ENCODE assay signal across 7 cellular contexts in genomic region chr12:27142102-27142721, GRCh38. TPM values are rescaled to one million over a fixed set of nuclear protein-coding genes. Genes with fewer than 3 reads are reported as not detected.
DNase-seq lines count a peak whose midpoint lies in the region; ATAC-seq and TF ChIP-seq lines count a peak whose summit lies in the region.

No MANE protein-coding gene starts in this region.

- H3K27me3 ChIP-seq in PC-3 (ENCODE audit: low read length) (no peaks in the 10 kb centered on the region), adrenal gland (no peaks in the 10 kb centered on the region), heart right ventricle (no peaks in the 10 kb centered on the region)

- H3K27ac ChIP-seq in PC-3 (ENCODE audit: low read length): no peak overlapping the region
- no peak overlapping the region for H3K27ac ChIP-seq in adrenal gland
- H3K27ac ChIP-seq in heart right ventricle: peak overlapping the region in 1 of 10 donors; percentile 41

- no peaks in the 10 kb centered on the region for H3K9me2 ChIP-seq in PC-3 (replicated peaks; ENCODE audit: low read length)

- H3K36me3 ChIP-seq in PC-3 (ENCODE audit: low read depth, low read length) (no peaks in the 10 kb centered on the region), adrenal gland (replicated peaks in 1 of 2) (no peaks in the 10 kb centered on the region), heart right ventricle (no peaks in the 10 kb centered on the region)

- BruUV-seq in PC-3 (replicated peaks; lab: Mats Ljungman, UMichigan): no TSS peak

- H4K20me1 ChIP-seq in PC-3 (ENCODE audit: low read length): no peaks in the 10 kb centered on the region

- ATAC-seq in PC-3 (peak; percentile 98), heart right ventricle (peak; percentile 76 to 95 (median 94)), GM18498 (IDR thresholded peaks at IDR 0.05; ENCODE audit: unreplicated experiment) (no peak)

- H3K4me3 ChIP-seq in PC-3 (ENCODE audit: low read length): no peak overlapping the region
- no peak overlapping the region for H3K4me3 ChIP-seq in adrenal gland
- no peak overlapping the region for H3K4me3 ChIP-seq in heart right ventricle

- WGBS in adrenal gland, 4 donors: 31 to 35% (median 31%) methylated on average over 3 of the region's 3 CpGs
- 29 to 35% methylated on average over 3 of the region's 3 CpGs for WGBS in heart right ventricle, 2 donors

- H3K9me3 ChIP-seq in PC-3 (ENCODE audit: low read length) (no peaks in the 10 kb centered on the region), adrenal gland (replicated peaks in 1 of 3) (no peaks in the 10 kb centered on the region), heart right ventricle (peaks cover 0 to 5% (median 0%) of the 10 kb centered on the region in 11 donors)

- H3K4me2 ChIP-seq in PC-3 (ENCODE audit: low read length): no peak overlapping the region

- intact Hi-C loops in PC-3 (cut with micrococcal nuclease): loop anchor here (1.0 to 5.0 kb wide), 6 partner anchors 39 to 164 kb away; partner anchors contain the start of genes STK38L and TM7SF3
- intact Hi-C loops in adrenal gland (cut with DNase I): no loop called here
- intact Hi-C loops in heart right ventricle (cut with DNase I): loop anchor here in 9 of 10 donors (5.0 to 10.0 kb wide), 10 partner anchors 83 to 170 kb away; partner anchors contain the start of genes MED21 (in 1 of the 9) and STK38L (in 1 of the 9)

- H3F3A ChIP-seq in PC-3 (ENCODE audit: low read length, unreplicated experiment): no peaks in the 10 kb centered on the region

- POLR2A ChIA-PET in PC-3 (lab: Charles Lee; ENCODE audit: unreplicated experiment): no interaction called here

- CTCF ChIA-PET in PC-3 (lab: Charles Lee): no interaction called here

- 0 out of 2 replicates have a peak overlapping the region, but pooled peaks have one; percentile 5 for H2AFZ ChIP-seq in PC-3 (ENCODE audit: low read length)

- no peaks in the 10 kb centered on the region for H3K79me2 ChIP-seq in PC-3 (ENCODE audit: low read length)

- TF ChIP-seq POLR2A in adrenal gland (IDR thresholded peaks at IDR 0.05): no peak

- H3K4me1 ChIP-seq in PC-3 (ENCODE audit: insufficient read depth, low read length) (no peaks in the 10 kb centered on the region), adrenal gland (replicated peaks in 1 of 2) (no peaks in the 10 kb centered on the region), heart right ventricle (peaks cover 0 to 24% (median 8%) of the 10 kb centered on the region in 9 donors)

- TF ChIP-seq CTCF in PC-3 (conservative IDR thresholded peaks at IDR 0.05; ENCODE audit: low read depth, low read length): peak; percentile 99
- peak; percentile 63 to 76 (median 73) for TF ChIP-seq CTCF in adrenal gland (IDR thresholded peaks at IDR 0.05)
- TF ChIP-seq CTCF in heart right ventricle (IDR thresholded peaks at IDR 0.05): peak; percentile 59 to 93 (median 82)

- DNase-seq in ELF-1 (ENCODE audit: low read depth, low spot score): peak; percentile 67
- peak; percentile 11 for DNase-seq in KG1 (lab: John Stamatoyannopoulos, UW)
- DNase-seq in PC-3: peak; percentile 96
- DNase-seq in adrenal gland: peak; percentile 62 to 82 (median 73)
- peak in 1 of 2 donors; percentile 80 for DNase-seq in heart right ventricle
- peak; percentile 52 for DNase-seq in pulmonary artery endothelial cell (ENCODE audit: low read depth, low spot score)

- H3K9ac ChIP-seq in PC-3 (ENCODE audit: low read length): no peak overlapping the region

RNA-seq across cellular contexts. Expression of gene C12orf71, which starts 59.8 kb away (rescaled TPM):
- total RNA-seq in PC-3 (2014; rRNA removed) (not detected in 2 replicates), adrenal gland (not detected), heart right ventricle (not detected), pulmonary artery endothelial cell (not detected in 2 replicates)
- polyA plus RNA-seq in adrenal gland (not detected), heart right ventricle (not detected)

Comparison
In these comparisons a context has a peak if more than half of its experiments do, and no peak if none do; other contexts are left out.
1. intact Hi-C loops: an anchor here in PC-3 (1.0 to 5.0 kb wide) and heart right ventricle (5.0 to 10.0 kb wide); none called in adrenal gland.